11 cellular contexts compared by ENCODE assay signal in the genomic region with DNA sequence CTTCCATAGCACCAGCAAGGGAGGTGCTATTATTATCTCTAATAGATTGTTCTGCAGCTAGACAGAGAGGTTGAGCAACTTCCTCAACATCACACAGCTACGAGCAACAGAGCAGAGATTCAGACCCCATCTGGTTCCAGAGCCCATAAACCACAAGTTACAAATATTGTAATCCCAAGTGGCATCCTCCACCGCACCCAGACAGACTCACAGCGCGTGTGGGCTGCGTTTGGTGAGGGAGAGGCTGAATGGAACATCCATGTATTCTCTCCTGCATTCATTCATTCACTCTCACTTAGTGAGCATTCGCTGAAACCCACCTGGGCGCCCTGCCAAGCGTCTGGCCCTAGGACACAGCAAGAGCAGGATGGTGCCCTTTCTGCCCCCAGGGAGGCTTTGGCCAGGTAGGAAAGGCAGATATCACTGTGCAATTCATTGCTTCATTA. TPM values are rescaled to one million over a fixed set of nuclear protein-coding genes. Genes with fewer than 3 reads are reported as not detected.
A peak's percentile ranks its signal among the peaks of the same experiment; 100 is the strongest.
DNase-seq lines count a peak whose midpoint lies in the region; ATAC-seq and TF ChIP-seq lines count a peak whose summit lies in the region.
"Had no signal": no experiment of that assay in that cellular context is flagged by ENCODE, and none has a peak within 500 bp of the region (broad histone marks: within the 10 kb centered on the region; RNA-seq: fewer than 3 reads in every experiment).

No MANE protein-coding gene starts in this region.

- DNase-seq in activated CD4-positive, alpha-beta T cell treated with anti-CD3 and anti-CD28 coated beads for 36 hours = no peak
- DNase-seq in activated CD4-positive, alpha-beta T cell treated with anti-CD3 and anti-CD28 coated beads, Interleukin-2, amount 50 U/mL, for 4 hours = no peak
- DNase-seq in RWPE2 (ENCODE audit: low spot score) (no peak), fibroblast of the aortic adventitia (ENCODE audit: low read depth) (peak; percentile 86)
- no peak for DNase-seq in stimulated activated naive CD8-positive, alpha-beta T cell treated with anti-CD3 and anti-CD28 coated beads, Interleukin-15, Interleukin-2, amounts not matched to agents 100 U/mL and 50 U/mL, for 24 hours
- DNase-seq in activated T-cell treated with anti-CD3 and anti-CD28 coated beads, Interleukin-2, amount 50 U/mL, for 48 hours = no peak
- DNase-seq in activated naive CD4-positive, alpha-beta T cell treated with anti-CD3 and anti-CD28 coated beads, Interleukin-2, amount 10 ng/mL, durations not matched to agents 7 days and 5 days = no peak
- DNase-seq: NCI-H748 treated with DMSO at 0.1 percent for 48 hours had no signal

- H3K4me3 ChIP-seq in RWPE2 (ENCODE audit: severe bottlenecking) (no peak overlapping the region), fibroblast of the aortic adventitia (ENCODE audit: low read depth, low read length) (no peak overlapping the region)
- H3K4me3 ChIP-seq: cardiac muscle cell had no signal

- no peaks in the 10 kb centered on the region for H3K27me3 ChIP-seq in RWPE2 (ENCODE audit: insufficient read depth, poor library complexity, severe bottlenecking)
- H3K27me3 ChIP-seq: cardiac muscle cell had no signal

- intact Hi-C loops in activated CD4-positive, alpha-beta T cell treated with anti-CD3 and anti-CD28 coated beads for 36 hours (cut with DNase I, micrococcal nuclease) = no loop called here

- H3K27ac ChIP-seq in RWPE2 (ENCODE audit: poor library complexity, severe bottlenecking) = peak overlapping the region; percentile 76
- H3K27ac ChIP-seq: cardiac muscle cell, parathyroid adenoma had no signal

- no peaks in the 10 kb centered on the region for H3K36me3 ChIP-seq in RWPE2 (ENCODE audit: low read depth)
- H3K36me3 ChIP-seq: cardiac muscle cell had no signal

- H3K9me3 ChIP-seq in RWPE2 (ENCODE audit: severe bottlenecking) = no peaks in the 10 kb centered on the region

- peak overlapping the region; percentile 12 for H3K27ac Mint-ChIP-seq in activated CD4-positive, alpha-beta T cell treated with anti-CD3 and anti-CD28 coated beads for 36 hours
- H3K27ac Mint-ChIP-seq in activated naive CD4-positive, alpha-beta T cell treated with anti-CD3 and anti-CD28 coated beads, Interleukin-2, amount 10 ng/mL, durations not matched to agents 7 days and 5 days = no peak overlapping the region

- no peak for ATAC-seq in activated CD4-positive, alpha-beta T cell treated with anti-CD3 and anti-CD28 coated beads for 36 hours
- peak; percentile 15; the same call in 2 of the 3 replicates for ATAC-seq in RWPE2 (ENCODE audit: low read depth)
- ATAC-seq in stimulated activated naive CD8-positive, alpha-beta T cell treated with anti-CD3 and anti-CD28 coated beads, Interleukin-15, Interleukin-2, amounts not matched to agents 100 U/mL and 50 U/mL, for 24 hours = peak; percentile 17
- no peak for ATAC-seq in GM18870 (IDR thresholded peaks at IDR 0.05; ENCODE audit: unreplicated experiment)

- H3K4me1 ChIP-seq in RWPE2 (ENCODE audit: insufficient read depth, poor library complexity, severe bottlenecking) = peaks cover 32% of the 10 kb centered on the region
- H3K4me1 ChIP-seq: parathyroid adenoma had no signal

- no peaks in the 10 kb centered on the region for H3K9me3 Mint-ChIP-seq in activated CD4-positive, alpha-beta T cell treated with anti-CD3 and anti-CD28 coated beads for 36 hours (ENCODE audit: low read depth)
- H3K9me3 Mint-ChIP-seq in activated naive CD4-positive, alpha-beta T cell treated with anti-CD3 and anti-CD28 coated beads, Interleukin-2, amount 10 ng/mL, durations not matched to agents 7 days and 5 days = no peaks in the 10 kb centered on the region

- CTCF ChIA-PET in activated CD4-positive, alpha-beta T cell treated with anti-CD3 and anti-CD28 coated beads for 36 hours (lab: Charles Lee) = interaction anchor here (1.0 kb wide), 1 partner anchor 34 kb away, joined by 3 read pairs; no protein-coding TSS in a partner anchor
- CTCF ChIA-PET in activated naive CD4-positive, alpha-beta T cell treated with anti-CD3 and anti-CD28 coated beads, Interleukin-2, amount 10 ng/mL, durations not matched to agents 7 days and 5 days (lab: Charles Lee) = interaction anchor here (1.3 kb wide), 1 partner anchor 105 kb away, joined by 5 read pairs; no protein-coding TSS in a partner anchor

- H3K4me1 Mint-ChIP-seq in activated CD4-positive, alpha-beta T cell treated with anti-CD3 and anti-CD28 coated beads for 36 hours = peaks cover 13% of the 10 kb centered on the region
- H3K4me1 Mint-ChIP-seq in activated naive CD4-positive, alpha-beta T cell treated with anti-CD3 and anti-CD28 coated beads, Interleukin-2, amount 10 ng/mL, durations not matched to agents 7 days and 5 days = peaks cover 75% of the 10 kb centered on the region

- H3K27me3 Mint-ChIP-seq in activated CD4-positive, alpha-beta T cell treated with anti-CD3 and anti-CD28 coated beads for 36 hours = no peaks in the 10 kb centered on the region
- H3K27me3 Mint-ChIP-seq in activated naive CD4-positive, alpha-beta T cell treated with anti-CD3 and anti-CD28 coated beads, Interleukin-2, amount 10 ng/mL, durations not matched to agents 7 days and 5 days = peaks cover 9% of the 10 kb centered on the region

- H3K4me3 Mint-ChIP-seq in activated CD4-positive, alpha-beta T cell treated with anti-CD3 and anti-CD28 coated beads for 36 hours = no peak overlapping the region
- no peak overlapping the region for H3K4me3 Mint-ChIP-seq in activated naive CD4-positive, alpha-beta T cell treated with anti-CD3 and anti-CD28 coated beads, Interleukin-2, amount 10 ng/mL, durations not matched to agents 7 days and 5 days

- POLR2A ChIA-PET in activated CD4-positive, alpha-beta T cell treated with anti-CD3 and anti-CD28 coated beads for 36 hours (lab: Charles Lee) = no interaction called here

- TF ChIP-seq CTCF in RWPE2 (IDR thresholded peaks at IDR 0.05; ENCODE audit: poor library complexity, severe bottlenecking) (no peak), fibroblast of the aortic adventitia (IDR thresholded peaks at IDR 0.05; ENCODE audit: insufficient read depth, low read length) (no peak)

- no peaks in the 10 kb centered on the region for H3K36me3 Mint-ChIP-seq in activated CD4-positive, alpha-beta T cell treated with anti-CD3 and anti-CD28 coated beads for 36 hours (ENCODE audit: low read depth)
- H3K36me3 Mint-ChIP-seq in activated naive CD4-positive, alpha-beta T cell treated with anti-CD3 and anti-CD28 coated beads, Interleukin-2, amount 10 ng/mL, durations not matched to agents 7 days and 5 days = no peaks in the 10 kb centered on the region

RNA-seq across cellular contexts. Expression of a gene that starts 33.5 kb away (rescaled TPM):
- total RNA-seq in activated CD4-positive, alpha-beta T cell treated with anti-CD3 and anti-CD28 coated beads for 36 hours = 100 to 1,000 TPM in 1 of 2 experiments, 10 to 100 TPM in 1; 77.3 to 105 TPM
- total RNA-seq in fibroblast of the aortic adventitia (ENCODE audit: low replicate concordance) = 0.57 and 6.2 TPM in 2 replicates

RNA-seq across cellular contexts. Expression of a gene that starts 53.6 kb away (rescaled TPM):
- 10 to 100 TPM; 13.8 to 17.6 TPM for total RNA-seq in activated CD4-positive, alpha-beta T cell treated with anti-CD3 and anti-CD28 coated beads for 36 hours
- total RNA-seq in fibroblast of the aortic adventitia (ENCODE audit: low replicate concordance) = not detected in 2 replicates
- total RNA-seq: cardiac muscle cell had no signal

Comparison
In these comparisons a context has a peak if more than half of its experiments do, and no peak if none do; other contexts are left out.
1. ATAC-seq: peak in RWPE2 (single experiment) and stimulated activated naive CD8-positive, alpha-beta T cell treated with anti-CD3 and anti-CD28 coated beads, Interleukin-15, Interleukin-2, amounts not matched to agents 100 U/mL and 50 U/mL, for 24 hours (single experiment); none in activated CD4-positive, alpha-beta T cell treated with anti-CD3 and anti-CD28 coated beads for 36 hours (single experiment) and GM18870 (single experiment).
2. RNA of a gene that starts 33.5 kb away (total RNA-seq): 77.3 to 105 TPM in activated CD4-positive, alpha-beta T cell treated with anti-CD3 and anti-CD28 coated beads for 36 hours; 0.57 to 6.2 TPM in fibroblast of the aortic adventitia; every median in the first group is over 10 times any median in the second.
3. RNA of a gene that starts 53.6 kb away (total RNA-seq): 13.8 to 17.6 TPM in activated CD4-positive, alpha-beta T cell treated with anti-CD3 and anti-CD28 coated beads for 36 hours; not detected in fibroblast of the aortic adventitia; every median in the first group is over 10 times any median in the second.